Comparison of ENCODE assay signal across 8 cellular contexts in genomic region chr16:19067349-19068236, GRCh38. TPM values are rescaled to one million over a fixed set of nuclear protein-coding genes. Genes with fewer than 3 reads are reported as not detected.
DNase-seq lines count a peak whose midpoint lies in the region; ATAC-seq and TF ChIP-seq lines count a peak whose summit lies in the region.

TSS of gene COQ7 (plus strand) at chr16:19067614. CDS start at chr16:19067665, 51 bp downstream.

- POLR2A ChIA-PET in PC-3 (lab: Charles Lee; ENCODE audit: unreplicated experiment): interaction anchor here (0.7 kb wide), 3 partner anchors 66 to 87 kb away, joined by 3 to 5 read pairs (median 3); no protein-coding TSS in a partner anchor

- CTCF ChIA-PET in PC-3 (lab: Charles Lee): interaction anchor here (0.6 kb wide), 1 partner anchor 19 kb away, joined by 3 read pairs; no protein-coding TSS in a partner anchor

- no peak for TF ChIP-seq CTCF in PC-3 (conservative IDR thresholded peaks at IDR 0.05; ENCODE audit: low read depth, low read length)
- TF ChIP-seq CTCF in epithelial cell of esophagus (IDR thresholded peaks at IDR 0.05; ENCODE audit: insufficient read depth, low read depth, low read length, missing control alignments): no peak

- H3K36me3 ChIP-seq in PC-3 (ENCODE audit: low read depth, low read length): 0 out of 2 replicates have a peak, but pooled peaks cover 4% of the 10 kb centered on the region

- DNase-seq in DMS 273 treated with DMSO at 0.1 percent for 48 hours (lab: John Stamatoyannopoulos, UW) (peak; percentile 98), PC-3 (peak; percentile 98), activated T-cell treated with anti-CD3 and anti-CD28 coated beads for 48 hours (ENCODE audit: low read depth) (peak; percentile 96), epithelial cell of esophagus (ENCODE audit: low read depth) (peak; percentile 100)
- DNase-seq in stimulated activated CD8-positive, alpha-beta memory T cell treated with anti-CD3 and anti-CD28 coated beads, Interleukin-4, amount 100 ng/mL, for 1 hour (ENCODE audit: low read depth in 2 of 2, low spot score in 1 of 2): peak; percentile 95 to 98

- H3K4me3 ChIP-seq in PC-3 (ENCODE audit: low read length): peak within 1 kb of the TSS; percentile 95
- H3K4me3 ChIP-seq in epithelial cell of esophagus (ENCODE audit: low read length): peak within 1 kb of the TSS; percentile 87
- peak within 1 kb of the TSS; percentile 87 for H3K4me3 ChIP-seq in mononuclear cell (ENCODE audit: low read length)

- no peaks in the 10 kb centered on the region for H3K9me2 ChIP-seq in PC-3 (replicated peaks; ENCODE audit: low read length)

- H3K79me2 ChIP-seq in PC-3 (ENCODE audit: low read length): peaks cover 14% of the 10 kb centered on the region; the same call in 1 of the 2 replicates

- no peaks in the 10 kb centered on the region for H4K20me1 ChIP-seq in PC-3 (ENCODE audit: low read length)

- peaks cover 6% of the 10 kb centered on the region; the same call in 1 of the 2 replicates for H3K4me1 ChIP-seq in PC-3 (ENCODE audit: insufficient read depth, low read length)
- peaks cover 15% of the 10 kb centered on the region for H3K4me1 ChIP-seq in mononuclear cell (ENCODE audit: insufficient read depth, low read length)

- intact Hi-C loops in PC-3 (cut with micrococcal nuclease): loop anchor here (1.0 to 5.0 kb wide), 3 partner anchors 50 to 265 kb away; partner anchors contain the start of genes ARL6IP1 and TMC7

- peak within 1 kb of the TSS; percentile 98 for H3K27ac ChIP-seq in PC-3 (ENCODE audit: low read length)

- TF ChIP-seq EP300 in Ishikawa (IDR thresholded peaks at IDR 0.05; ENCODE audit: borderline replicate concordance): no peak; the same call in 1 of the 2 replicates

- peak within 1 kb of the TSS; percentile 99 for H3K9ac ChIP-seq in PC-3 (ENCODE audit: low read length)

- TF ChIP-seq RAD21 in Ishikawa (IDR thresholded peaks at IDR 0.05; ENCODE audit: low read depth): no peak

- no peaks in the 10 kb centered on the region for H3K9me3 ChIP-seq in PC-3 (ENCODE audit: low read length)
- no peaks in the 10 kb centered on the region for H3K9me3 ChIP-seq in mononuclear cell (ENCODE audit: low read depth, low read length)

- H2AFZ ChIP-seq in PC-3 (ENCODE audit: low read length): peak within 1 kb of the TSS; percentile 88

- TSS peak; percentile 65 for BruUV-seq in PC-3 (replicated peaks; lab: Mats Ljungman, UMichigan)

- peak; percentile 89 for ATAC-seq in GM21576 (IDR thresholded peaks at IDR 0.05; ENCODE audit: unreplicated experiment)
- peak; percentile 89 for ATAC-seq in PC-3

- H3F3A ChIP-seq in PC-3 (ENCODE audit: low read length, unreplicated experiment): no peaks in the 10 kb centered on the region

- peak within 1 kb of the TSS; percentile 97 for H3K4me2 ChIP-seq in PC-3 (ENCODE audit: low read length)

- H3K27me3 ChIP-seq in PC-3 (ENCODE audit: low read length) (no peaks in the 10 kb centered on the region), mononuclear cell (ENCODE audit: insufficient read depth, low read length) (no peaks in the 10 kb centered on the region)

TF ChIP-seq in Ishikawa, 13 proteins besides CTCF, POLR2A, EP300 and RAD21:
- peak; percentile 54 for TF ChIP-seq FOXM1 (IDR thresholded peaks at IDR 0.05; ENCODE audit: borderline replicate concordance, low read depth)
- TF ChIP-seq MAX (IDR thresholded peaks at IDR 0.05): peak; percentile 77
- TF ChIP-seq NFIC (IDR thresholded peaks at IDR 0.05): no peak
- TF ChIP-seq USF1 (IDR thresholded peaks at IDR 0.05): peak; percentile 85
- TF ChIP-seq CEBPB (IDR thresholded peaks at IDR 0.05): peak; percentile 85
- TF ChIP-seq CREB1 (IDR thresholded peaks at IDR 0.05; ENCODE audit: low read depth): peak; percentile 98
- no peak for TF ChIP-seq REST (IDR thresholded peaks at IDR 0.05; ENCODE audit: low read depth)
- no peak for TF ChIP-seq ZBTB7A (IDR thresholded peaks at IDR 0.05; ENCODE audit: low read depth)
- TF ChIP-seq TAF1 (IDR thresholded peaks at IDR 0.05; ENCODE audit: low read depth): no peak; the same call in 1 of the 2 replicates
- peak; percentile 62; the same call in 1 of the 2 replicates for TF ChIP-seq YY1 (IDR thresholded peaks at IDR 0.05; ENCODE audit: low read depth)
- no peak for TF ChIP-seq EGR1 (IDR thresholded peaks at IDR 0.05)
- TF ChIP-seq TEAD4 (IDR thresholded peaks at IDR 0.05): no peak
- 0 out of 2 replicates have a peak, but pooled peaks have one; percentile 29 for TF ChIP-seq TCF12 (IDR thresholded peaks at IDR 0.05; ENCODE audit: low read depth)
TF ChIP-seq in Ishikawa: peak in this region for 7.

RNA-seq across cellular contexts. Expression of gene COQ7, which starts in this region (rescaled TPM):
- 12.2 and 25.0 TPM in 2 replicates for total RNA-seq in PC-3 (2014; rRNA removed)
- 7.3 TPM for total RNA-seq in mononuclear cell

Comparison
In these comparisons a context has a peak if more than half of its experiments do, and no peak if none do; other contexts are left out.
1. Peak in every context shown above with its lines: DNase-seq, ATAC-seq, H3K4me3 ChIP-seq and H3K27ac ChIP-seq.